In the genomic region with DNA sequence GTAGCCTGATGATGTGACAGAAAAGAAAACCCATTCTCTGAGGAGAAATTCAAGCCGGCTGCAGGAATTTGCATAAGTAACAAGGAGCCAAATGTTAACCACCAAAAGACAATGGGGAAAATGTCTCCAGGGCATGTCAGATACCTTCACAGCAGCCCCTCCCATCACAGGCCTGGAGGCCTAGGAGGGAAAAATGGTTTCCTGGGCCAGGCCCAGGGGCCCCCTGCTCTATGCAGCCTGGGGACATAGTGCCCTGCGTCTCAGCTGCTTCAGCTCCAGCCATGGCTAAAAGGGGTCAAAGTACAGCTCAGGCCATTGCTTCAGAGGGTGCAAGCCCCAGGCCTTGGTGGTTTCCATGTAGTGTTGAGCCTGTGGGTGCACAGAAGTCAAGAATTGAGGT, we compare ENCODE assay signal across 1 cellular context.
TF ChIP-seq lines count a peak whose summit lies in the region.

No MANE protein-coding gene starts in this region.

TF ChIP-seq in K562, 482 proteins besides CTCF, POLR2A, EP300 and RAD21:
- peak; percentile 77 for TF ChIP-seq ZFP36 (IDR thresholded peaks at IDR 0.05; ENCODE audit: low read depth, low read length, partially characterized antibody)
